ENCODE assay signal across 20 cellular contexts in genomic region chr7:106384373-106384772, GRCh38.
"Had no signal": no experiment of that assay in that cellular context is flagged by ENCODE, and none has a peak within 500 bp of the region (broad histone marks: within the 10 kb centered on the region; RNA-seq: fewer than 3 reads in every experiment).

No MANE protein-coding gene starts in this region.

- ATAC-seq: foreskin keratinocyte; left ventricle myocardium superior; mucosa of descending colon; naive thymus-derived CD4-positive, alpha-beta T cell; T-cell had no signal

- DNase-seq: activated CD4-positive, alpha-beta memory T cell treated with anti-CD3 and anti-CD28 coated beads, Interleukin-2, amount 10 ng/mL, durations not matched to agents 7 days and 5 days; activated effector memory CD4-positive, alpha-beta T cell treated with anti-CD3 and anti-CD28 coated beads, Interleukin-2, amount 50 U/mL, for 16 hours; activated T-cell treated with anti-CD3 and anti-CD28 coated beads, Interleukin-2, amount 50 U/mL, for 24 hours; caudate nucleus; colonic mucosa; effector CD4-positive, alpha-beta T cell; foreskin keratinocyte; head of caudate nucleus; kidney glomerular epithelial cell; left ventricle myocardium superior; mucosa of descending colon; naive thymus-derived CD4-positive, alpha-beta T cell; retina; stimulated activated CD4-positive, alpha-beta T cell treated with anti-CD3 and anti-CD28 coated beads, Interleukin-12 subunit alpha, Interleukin-12 subunit beta, amount 100 ng/mL, for 4 hours; stimulated activated CD4-positive, alpha-beta T cell treated with anti-CD3 and anti-CD28 coated beads, Interleukin-2, amount 100 ng/mL, for 48 hours; stimulated activated naive CD4-positive, alpha-beta T cell; T-cell; T-helper 9 cell; WERI-Rb-1 had no signal

- H3K4me3 ChIP-seq: colonic mucosa, mucosa of descending colon, tibial nerve had no signal
